In genomic region chr7:23810099-23810498, GRCh38 we compare ENCODE assay signal across 8 cellular contexts.
"Had no signal": no experiment of that assay in that cellular context is flagged by ENCODE, and none has a peak within 500 bp of the region (broad histone marks: within the 10 kb centered on the region; RNA-seq: fewer than 3 reads in every experiment).

No MANE protein-coding gene starts in this region.

- H3K9me3 ChIP-seq: HAP-1 had no signal

- H3K4me2 ChIP-seq: GM23338 had no signal

- H3K36me3 ChIP-seq: HAP-1 had no signal

- H3K4me3 ChIP-seq: GM23338, HAP-1 had no signal

- H2AFZ ChIP-seq: GM23338 had no signal

- FAIRE-seq: H1, HepG2 had no signal

- DNase-seq: H7, HFFc6, KG1 had no signal

- H3K27ac ChIP-seq: HL-60 had no signal

- H3K4me1 ChIP-seq: HAP-1 had no signal

- ATAC-seq: GM23338, HepG2 had no signal
